Comparison of ENCODE assay signal across 2 cellular contexts in genomic region chr2:132430895-132431294, GRCh38.
TF ChIP-seq lines count a peak whose summit lies in the region.

No MANE protein-coding gene starts in this region.

TF ChIP-seq in HCT116, 20 proteins besides CTCF, POLR2A, EP300 and RAD21 (continued from another document):
- TF ChIP-seq, protein P1, sequence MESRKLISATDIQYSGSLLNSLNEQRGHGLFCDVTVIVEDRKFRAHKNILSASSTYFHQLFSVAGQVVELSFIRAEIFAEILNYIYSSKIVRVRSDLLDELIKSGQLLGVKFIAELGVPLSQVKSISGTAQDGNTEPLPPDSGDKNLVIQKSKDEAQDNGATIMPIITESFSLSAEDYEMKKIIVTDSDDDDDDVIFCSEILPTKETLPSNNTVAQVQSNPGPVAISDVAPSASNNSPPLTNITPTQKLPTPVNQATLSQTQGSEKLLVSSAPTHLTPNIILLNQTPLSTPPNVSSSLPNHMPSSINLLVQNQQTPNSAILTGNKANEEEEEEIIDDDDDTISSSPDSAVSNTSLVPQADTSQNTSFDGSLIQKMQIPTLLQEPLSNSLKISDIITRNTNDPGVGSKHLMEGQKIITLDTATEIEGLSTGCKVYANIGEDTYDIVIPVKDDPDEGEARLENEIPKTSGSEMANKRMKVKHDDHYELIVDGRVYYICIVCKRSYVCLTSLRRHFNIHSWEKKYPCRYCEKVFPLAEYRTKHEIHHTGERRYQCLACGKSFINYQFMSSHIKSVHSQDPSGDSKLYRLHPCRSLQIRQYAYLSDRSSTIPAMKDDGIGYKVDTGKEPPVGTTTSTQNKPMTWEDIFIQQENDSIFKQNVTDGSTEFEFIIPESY (IDR thresholded peaks at IDR 0.05; ENCODE audit: extremely low read depth, insufficient replicate concordance, low read length), result no peak
- TF ChIP-seq FOSL1 (IDR thresholded peaks at IDR 0.05; ENCODE audit: low read depth) (peak; percentile 42; the same call in 1 of the 2 replicates), YY1 (IDR thresholded peaks at IDR 0.05; ENCODE audit: extremely low read depth, insufficient replicate concordance, low read depth, low read length) (no peak), ELF1 (IDR thresholded peaks at IDR 0.05; ENCODE audit: borderline replicate concordance, low read depth) (no peak), EGR1 (IDR thresholded peaks at IDR 0.05; ENCODE audit: low read depth) (no peak), CBX3 (IDR thresholded peaks at IDR 0.05; ENCODE audit: low read depth) (no peak), SRF (IDR thresholded peaks at IDR 0.05; ENCODE audit: low read depth) (no peak), REST (IDR thresholded peaks at IDR 0.05; ENCODE audit: low read depth) (no peak), TCF7L2 (IDR thresholded peaks at IDR 0.05; ENCODE audit: borderline replicate concordance, extremely low read depth, insufficient read depth, insufficient read length) (no peak), SP1 (IDR thresholded peaks at IDR 0.05; ENCODE audit: low read depth) (0 out of 2 replicates have a peak, but pooled peaks have one; percentile 38), POLR2AphosphoS5 (IDR thresholded peaks at IDR 0.05; ENCODE audit: low read depth, low read length) (no peak), ZNF274 (IDR thresholded peaks at IDR 0.05; ENCODE audit: low read depth, low read length) (no peak)
- TF ChIP-seq, protein P2, sequence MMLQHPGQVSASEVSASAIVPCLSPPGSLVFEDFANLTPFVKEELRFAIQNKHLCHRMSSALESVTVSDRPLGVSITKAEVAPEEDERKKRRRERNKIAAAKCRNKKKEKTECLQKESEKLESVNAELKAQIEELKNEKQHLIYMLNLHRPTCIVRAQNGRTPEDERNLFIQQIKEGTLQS (IDR thresholded peaks at IDR 0.05), result no peak
- TF ChIP-seq, protein P3, sequence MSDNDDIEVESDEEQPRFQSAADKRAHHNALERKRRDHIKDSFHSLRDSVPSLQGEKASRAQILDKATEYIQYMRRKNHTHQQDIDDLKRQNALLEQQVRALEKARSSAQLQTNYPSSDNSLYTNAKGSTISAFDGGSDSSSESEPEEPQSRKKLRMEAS (IDR thresholded peaks at IDR 0.05), result no peak

TF ChIP-seq in WTC11, 78 proteins besides CTCF, POLR2A, EP300 and RAD21 (continued from another document):
- TF ChIP-seq, protein P4, sequence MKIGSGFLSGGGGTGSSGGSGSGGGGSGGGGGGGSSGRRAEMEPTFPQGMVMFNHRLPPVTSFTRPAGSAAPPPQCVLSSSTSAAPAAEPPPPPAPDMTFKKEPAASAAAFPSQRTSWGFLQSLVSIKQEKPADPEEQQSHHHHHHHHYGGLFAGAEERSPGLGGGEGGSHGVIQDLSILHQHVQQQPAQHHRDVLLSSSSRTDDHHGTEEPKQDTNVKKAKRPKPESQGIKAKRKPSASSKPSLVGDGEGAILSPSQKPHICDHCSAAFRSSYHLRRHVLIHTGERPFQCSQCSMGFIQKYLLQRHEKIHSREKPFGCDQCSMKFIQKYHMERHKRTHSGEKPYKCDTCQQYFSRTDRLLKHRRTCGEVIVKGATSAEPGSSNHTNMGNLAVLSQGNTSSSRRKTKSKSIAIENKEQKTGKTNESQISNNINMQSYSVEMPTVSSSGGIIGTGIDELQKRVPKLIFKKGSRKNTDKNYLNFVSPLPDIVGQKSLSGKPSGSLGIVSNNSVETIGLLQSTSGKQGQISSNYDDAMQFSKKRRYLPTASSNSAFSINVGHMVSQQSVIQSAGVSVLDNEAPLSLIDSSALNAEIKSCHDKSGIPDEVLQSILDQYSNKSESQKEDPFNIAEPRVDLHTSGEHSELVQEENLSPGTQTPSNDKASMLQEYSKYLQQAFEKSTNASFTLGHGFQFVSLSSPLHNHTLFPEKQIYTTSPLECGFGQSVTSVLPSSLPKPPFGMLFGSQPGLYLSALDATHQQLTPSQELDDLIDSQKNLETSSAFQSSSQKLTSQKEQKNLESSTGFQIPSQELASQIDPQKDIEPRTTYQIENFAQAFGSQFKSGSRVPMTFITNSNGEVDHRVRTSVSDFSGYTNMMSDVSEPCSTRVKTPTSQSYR (CRISPR knock-in tag; IDR thresholded peaks at IDR 0.05), result no peak
- TF ChIP-seq, protein P2 (CRISPR knock-in tag; conservative IDR thresholded peaks at IDR 0.05), result no peak
- TF ChIP-seq ZNF423 (CRISPR knock-in tag; IDR thresholded peaks at IDR 0.05) (no peak), AR (CRISPR knock-in tag; IDR thresholded peaks at IDR 0.05) (no peak), RELA (CRISPR knock-in tag; IDR thresholded peaks at IDR 0.05; ENCODE audit: borderline replicate concordance) (no peak), GRHL2 (CRISPR knock-in tag; IDR thresholded peaks at IDR 0.05; ENCODE audit: insufficient replicate concordance, severe bottlenecking) (no peak), SOX15 (CRISPR knock-in tag; IDR thresholded peaks at IDR 0.05) (no peak), HMGXB4 (CRISPR knock-in tag; IDR thresholded peaks at IDR 0.05) (no peak)
